ENCODE assay signal across 8 cellular contexts in the genomic region with DNA sequence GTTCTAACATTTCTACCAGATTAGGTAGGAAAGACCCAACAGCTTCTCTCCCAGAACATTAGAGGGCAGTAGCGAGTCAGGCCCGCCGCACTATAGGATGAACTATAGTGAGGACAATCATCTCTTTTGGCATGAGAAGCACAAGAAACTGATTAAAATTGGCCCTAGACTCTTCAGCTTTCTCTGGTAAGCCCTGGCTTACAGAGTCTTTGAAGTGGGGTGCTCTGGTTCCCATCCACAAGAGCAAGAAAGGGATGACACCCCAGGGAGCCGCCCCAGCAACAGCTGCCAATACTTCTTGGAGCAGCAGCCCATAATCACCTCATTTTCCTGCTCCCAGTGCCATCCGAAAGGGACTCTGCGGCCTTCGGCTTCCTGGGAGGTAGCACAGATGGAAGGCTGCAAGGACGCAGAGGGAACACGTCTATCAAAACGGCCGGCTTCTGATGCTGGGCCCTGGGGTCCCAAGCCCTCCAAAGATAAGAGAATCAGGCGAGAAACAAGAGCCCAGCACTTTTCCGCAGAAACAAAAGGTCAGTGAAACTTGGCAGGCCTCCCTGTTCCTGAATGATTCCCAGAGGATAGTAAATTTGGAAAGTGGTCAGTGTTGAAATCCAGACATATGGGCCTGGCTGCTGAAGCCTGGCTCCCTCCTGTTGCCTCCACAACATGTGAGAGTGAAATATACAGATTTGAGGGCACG.
DNase-seq lines count a peak whose midpoint lies in the region; ATAC-seq, FAIRE-seq and TF ChIP-seq lines count a peak whose summit lies in the region.

No MANE protein-coding gene starts in this region.

- peak; percentile 81 for TF ChIP-seq CTCF in D721Med (IDR thresholded peaks at IDR 0.05; ENCODE audit: insufficient read depth, missing control alignments)

- H3K27ac Mint-ChIP-seq in central memory CD8-positive, alpha-beta T cell (ENCODE audit: low read depth) = no peak overlapping the region

- no peak overlapping the region for H3K4me3 Mint-ChIP-seq in central memory CD8-positive, alpha-beta T cell

- H3K27me3 Mint-ChIP-seq in central memory CD8-positive, alpha-beta T cell = peaks cover 72% of the 10 kb centered on the region

- DNase-seq in D721Med (ENCODE audit: insufficient read length, low spot score) = peak; percentile 48
- DNase-seq in RKO (ENCODE audit: low spot score) = peak; percentile 75
- no peak for DNase-seq in central memory CD8-positive, alpha-beta T cell (ENCODE audit: low spot score in 2 of 2)
- peak; percentile 86 for DNase-seq in left kidney (ENCODE audit: low read depth, low spot score)
- DNase-seq in stimulated activated CD8-positive, alpha-beta memory T cell treated with anti-CD3 and anti-CD28 coated beads, Interleukin-4, amount 100 ng/mL, for 48 hours = peak; percentile 50
- DNase-seq in cortex of kidney (lab: John Stamatoyannopoulos, UW) = no peak
- no peak for DNase-seq in NK-92 treated with Interleukin-12 subunit alpha and Interleukin-12 subunit beta, amount 100 ng/mL, for 24 hours (lab: John Stamatoyannopoulos, UW)

- peaks cover 6% of the 10 kb centered on the region for H3K4me1 Mint-ChIP-seq in central memory CD8-positive, alpha-beta T cell

- peak; percentile 36 for ATAC-seq in HG02798 (IDR thresholded peaks at IDR 0.05; ENCODE audit: poor library complexity, unreplicated experiment)
- peak; percentile 56 for ATAC-seq in central memory CD8-positive, alpha-beta T cell (replicated peaks; ENCODE audit: extremely low read depth, poor library complexity, severe bottlenecking)

- H3K36me3 Mint-ChIP-seq in central memory CD8-positive, alpha-beta T cell (ENCODE audit: insufficient read depth) = no peaks in the 10 kb centered on the region

- no peaks in the 10 kb centered on the region for H3K9me3 Mint-ChIP-seq in central memory CD8-positive, alpha-beta T cell

- FAIRE-seq in D721Med (lab: Jason Lieb, UNC) = no peak

Comparison
In these comparisons a context has a peak if more than half of its experiments do, and no peak if none do; other contexts are left out.
1. DNase-seq: peak in D721Med (single experiment), RKO (single experiment), left kidney (single experiment) and stimulated activated CD8-positive, alpha-beta memory T cell treated with anti-CD3 and anti-CD28 coated beads, Interleukin-4, amount 100 ng/mL, for 48 hours (single experiment); none in central memory CD8-positive, alpha-beta T cell (0 of 2), cortex of kidney (single experiment) and NK-92 treated with Interleukin-12 subunit alpha and Interleukin-12 subunit beta, amount 100 ng/mL, for 24 hours (single experiment).